1 cellular context compared by ENCODE assay signal in the genomic region with DNA sequence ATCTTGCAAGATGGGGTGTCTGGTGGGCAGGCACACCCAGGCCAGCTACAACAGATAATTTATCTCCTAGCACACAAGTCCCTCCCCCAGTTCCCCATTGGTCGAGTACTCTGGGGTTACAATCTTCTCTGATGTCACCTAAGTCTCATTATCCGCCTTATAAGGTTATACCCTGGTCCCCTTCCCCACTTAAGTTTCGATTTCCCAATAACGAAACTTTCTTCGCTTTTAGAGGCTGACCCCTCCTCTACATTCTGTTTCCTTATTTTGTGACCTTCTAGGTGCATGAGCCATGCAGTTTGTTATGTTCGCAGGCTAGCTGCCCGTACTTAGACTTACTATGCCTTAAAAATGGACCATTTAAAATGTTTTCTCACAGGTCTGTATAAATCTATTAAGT.
TF ChIP-seq lines count a peak whose summit lies in the region.

No MANE protein-coding gene starts in this region.

TF ChIP-seq in GM23338, 12 proteins besides CTCF, POLR2A, EP300 and RAD21 (continued from another document):
- TF ChIP-seq, protein P1, sequence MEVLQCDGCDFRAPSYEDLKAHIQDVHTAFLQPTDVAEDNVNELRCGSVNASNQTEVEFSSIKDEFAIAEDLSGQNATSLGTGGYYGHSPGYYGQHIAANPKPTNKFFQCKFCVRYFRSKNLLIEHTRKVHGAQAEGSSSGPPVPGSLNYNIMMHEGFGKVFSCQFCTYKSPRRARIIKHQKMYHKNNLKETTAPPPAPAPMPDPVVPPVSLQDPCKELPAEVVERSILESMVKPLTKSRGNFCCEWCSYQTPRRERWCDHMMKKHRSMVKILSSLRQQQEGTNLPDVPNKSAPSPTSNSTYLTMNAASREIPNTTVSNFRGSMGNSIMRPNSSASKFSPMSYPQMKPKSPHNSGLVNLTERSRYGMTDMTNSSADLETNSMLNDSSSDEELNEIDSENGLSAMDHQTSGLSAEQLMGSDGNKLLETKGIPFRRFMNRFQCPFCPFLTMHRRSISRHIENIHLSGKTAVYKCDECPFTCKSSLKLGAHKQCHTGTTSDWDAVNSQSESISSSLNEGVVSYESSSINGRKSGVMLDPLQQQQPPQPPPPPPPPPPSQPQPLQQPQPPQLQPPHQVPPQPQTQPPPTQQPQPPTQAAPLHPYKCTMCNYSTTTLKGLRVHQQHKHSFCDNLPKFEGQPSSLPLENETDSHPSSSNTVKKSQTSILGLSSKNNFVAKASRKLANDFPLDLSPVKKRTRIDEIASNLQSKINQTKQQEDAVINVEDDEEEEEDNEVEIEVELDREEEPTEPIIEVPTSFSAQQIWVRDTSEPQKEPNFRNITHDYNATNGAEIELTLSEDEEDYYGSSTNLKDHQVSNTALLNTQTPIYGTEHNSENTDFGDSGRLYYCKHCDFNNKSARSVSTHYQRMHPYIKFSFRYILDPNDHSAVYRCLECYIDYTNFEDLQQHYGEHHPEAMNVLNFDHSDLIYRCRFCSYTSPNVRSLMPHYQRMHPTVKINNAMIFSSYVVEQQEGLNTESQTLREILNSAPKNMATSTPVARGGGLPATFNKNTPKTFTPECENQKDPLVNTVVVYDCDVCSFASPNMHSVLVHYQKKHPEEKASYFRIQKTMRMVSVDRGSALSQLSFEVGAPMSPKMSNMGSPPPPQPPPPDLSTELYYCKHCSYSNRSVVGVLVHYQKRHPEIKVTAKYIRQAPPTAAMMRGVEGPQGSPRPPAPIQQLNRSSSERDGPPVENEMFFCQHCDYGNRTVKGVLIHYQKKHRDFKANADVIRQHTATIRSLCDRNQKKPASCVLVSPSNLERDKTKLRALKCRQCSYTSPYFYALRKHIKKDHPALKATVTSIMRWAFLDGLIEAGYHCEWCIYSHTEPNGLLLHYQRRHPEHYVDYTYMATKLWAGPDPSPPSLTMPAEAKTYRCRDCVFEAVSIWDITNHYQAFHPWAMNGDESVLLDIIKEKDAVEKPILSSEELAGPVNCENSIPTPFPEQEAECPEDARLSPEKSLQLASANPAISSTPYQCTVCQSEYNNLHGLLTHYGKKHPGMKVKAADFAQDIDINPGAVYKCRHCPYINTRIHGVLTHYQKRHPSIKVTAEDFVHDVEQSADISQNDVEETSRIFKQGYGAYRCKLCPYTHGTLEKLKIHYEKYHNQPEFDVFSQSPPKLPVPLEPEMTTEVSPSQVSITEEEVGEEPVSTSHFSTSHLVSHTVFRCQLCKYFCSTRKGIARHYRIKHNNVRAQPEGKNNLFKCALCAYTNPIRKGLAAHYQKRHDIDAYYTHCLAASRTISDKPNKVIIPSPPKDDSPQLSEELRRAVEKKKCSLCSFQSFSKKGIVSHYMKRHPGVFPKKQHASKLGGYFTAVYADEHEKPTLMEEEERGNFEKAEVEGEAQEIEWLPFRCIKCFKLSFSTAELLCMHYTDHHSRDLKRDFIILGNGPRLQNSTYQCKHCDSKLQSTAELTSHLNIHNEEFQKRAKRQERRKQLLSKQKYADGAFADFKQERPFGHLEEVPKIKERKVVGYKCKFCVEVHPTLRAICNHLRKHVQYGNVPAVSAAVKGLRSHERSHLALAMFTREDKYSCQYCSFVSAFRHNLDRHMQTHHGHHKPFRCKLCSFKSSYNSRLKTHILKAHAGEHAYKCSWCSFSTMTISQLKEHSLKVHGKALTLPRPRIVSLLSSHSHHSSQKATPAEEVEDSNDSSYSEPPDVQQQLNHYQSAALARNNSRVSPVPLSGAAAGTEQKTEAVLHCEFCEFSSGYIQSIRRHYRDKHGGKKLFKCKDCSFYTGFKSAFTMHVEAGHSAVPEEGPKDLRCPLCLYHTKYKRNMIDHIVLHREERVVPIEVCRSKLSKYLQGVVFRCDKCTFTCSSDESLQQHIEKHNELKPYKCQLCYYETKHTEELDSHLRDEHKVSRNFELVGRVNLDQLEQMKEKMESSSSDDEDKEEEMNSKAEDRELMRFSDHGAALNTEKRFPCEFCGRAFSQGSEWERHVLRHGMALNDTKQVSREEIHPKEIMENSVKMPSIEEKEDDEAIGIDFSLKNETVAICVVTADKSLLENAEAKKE (CRISPR knock-in tag; IDR thresholded peaks at IDR 0.05), result no peak
- TF ChIP-seq ZNF114 (CRISPR knock-in tag; IDR thresholded peaks at IDR 0.05), result no peak
TF ChIP-seq in GM23338: peak in this region for 0.
